1 cellular context compared by ENCODE assay signal in the genomic region with DNA sequence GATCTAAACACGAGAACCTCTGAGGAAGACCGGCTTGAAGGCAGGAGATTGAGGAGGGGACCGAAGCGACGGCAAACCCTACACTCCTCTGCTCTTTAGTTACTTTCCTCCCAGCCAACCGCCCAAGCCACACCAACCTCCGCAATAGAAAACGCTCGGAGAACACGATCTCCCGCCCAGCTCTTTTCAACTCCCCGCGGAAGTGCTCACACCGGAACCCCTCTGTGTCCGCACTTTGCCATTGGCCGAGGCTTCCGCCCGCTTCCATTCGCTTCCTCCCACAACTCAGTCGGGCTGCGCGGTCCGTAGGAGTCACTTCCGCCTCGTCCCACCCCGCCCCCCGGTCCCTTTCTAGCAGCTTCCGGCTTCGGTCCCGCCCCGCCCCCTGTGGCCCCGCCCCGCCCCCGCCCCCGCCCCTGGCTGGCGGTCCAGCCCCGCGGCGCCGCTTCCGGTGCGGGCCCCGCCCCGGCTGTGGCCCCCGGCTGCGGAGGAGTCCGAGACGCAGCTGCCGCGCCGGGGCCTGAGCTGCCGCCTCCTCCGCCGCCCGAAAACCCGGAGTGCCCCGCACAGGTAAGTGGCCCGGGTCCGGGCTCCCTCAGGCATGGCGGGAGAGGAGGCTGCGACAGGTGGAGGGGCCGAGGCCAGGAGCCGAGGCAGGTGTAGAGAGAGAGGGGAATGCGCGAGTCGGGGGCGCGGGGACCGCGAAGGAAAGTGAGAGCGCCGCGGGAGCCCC.
TF ChIP-seq lines count a peak whose summit lies in the region.

TSS of gene ARID3B (plus strand) at position 460 of the 733 bp plus-strand sequence. CDS start 2,717 bp downstream, outside the sequence.

TF ChIP-seq in K562, 482 proteins besides CTCF, POLR2A, EP300 and RAD21 (continued from another document and continues in another):
- TF ChIP-seq RERE (CRISPR knock-in tag; IDR thresholded peaks at IDR 0.05; ENCODE audit: borderline replicate concordance) (0 out of 2 replicates have a peak, but pooled peaks have one; percentile 3), E4F1 (CRISPR knock-in tag; IDR thresholded peaks at IDR 0.05; ENCODE audit: borderline replicate concordance) (no peak), BDP1 (IDR thresholded peaks at IDR 0.05; ENCODE audit: insufficient read depth, insufficient read length) (no peak), GABPA (tag; conservative IDR thresholded peaks at IDR 0.05; ENCODE audit: low read depth) (peak; percentile 98), ZNF24 (IDR thresholded peaks at IDR 0.05) (0 out of 2 replicates have a peak, but pooled peaks have one; percentile 13), POLR2AphosphoS5 (IDR thresholded peaks at IDR 0.05; ENCODE audit: control insufficient read depth, insufficient read depth, low read depth, low read length) (peak; percentile 93), ETV1 (tag; conservative IDR thresholded peaks at IDR 0.05; ENCODE audit: low read depth) (peak; percentile 81), ZNF586 (CRISPR knock-in tag; conservative IDR thresholded peaks at IDR 0.05) (no peak), ZSCAN29 (IDR thresholded peaks at IDR 0.05) (0 out of 2 replicates have a peak, but pooled peaks have one; percentile 59), ZFP30 (CRISPR knock-in tag; IDR thresholded peaks at IDR 0.05; ENCODE audit: borderline replicate concordance) (no peak), BRF1 (IDR thresholded peaks at IDR 0.05; ENCODE audit: borderline replicate concordance, extremely low read depth, insufficient read length) (no peak), GTF3C2 (IDR thresholded peaks at IDR 0.05; ENCODE audit: borderline replicate concordance, extremely low read depth, insufficient read length) (no peak), NFIC (IDR thresholded peaks at IDR 0.05) (0 out of 2 replicates have a peak, but pooled peaks have one; percentile 1), VEZF1 (CRISPR knock-in tag; IDR thresholded peaks at IDR 0.05) (peak; percentile 93), JUND (IDR thresholded peaks at IDR 0.05; ENCODE audit: borderline replicate concordance, low read depth, low read length) (peak; percentile 50), JUND (tag; IDR thresholded peaks at IDR 0.05; ENCODE audit: borderline replicate concordance, low read depth, low read length) (no peak; the same call in 2 of the 3 replicates), NFYB (IDR thresholded peaks at IDR 0.05; ENCODE audit: extremely low read depth, insufficient read length) (peak; percentile 56), ZFPM2 (CRISPR knock-in tag; IDR thresholded peaks at IDR 0.05) (no peak), FOXK2 (conservative IDR thresholded peaks at IDR 0.05 in 1 of 2, IDR thresholded peaks at IDR 0.05 in 1 of 2; ENCODE audit: low read depth in 2 of 2) (0 out of 4 replicates have a peak, but pooled peaks of 1 of the 2 experiments have one; percentile 12), HDAC8 (tag; IDR thresholded peaks at IDR 0.05) (no peak), NR2C1 (IDR thresholded peaks at IDR 0.05) (peak; percentile 55), NR2C1 (tag; IDR thresholded peaks at IDR 0.05) (peak; percentile 73), RB1 (IDR thresholded peaks at IDR 0.05; ENCODE audit: low read depth) (peak; percentile 49), MYC (IDR thresholded peaks at IDR 0.05; ENCODE audit: low read depth, low read length) (peak; percentile 70), MYC (CRISPR knock-in tag; IDR thresholded peaks at IDR 0.05; ENCODE audit: borderline replicate concordance, low read depth) (no peak), KDM5B (IDR thresholded peaks at IDR 0.05; ENCODE audit: insufficient replicate concordance, low read depth, low read length) (peak; percentile 82), ZNF282 (CRISPR knock-in tag; IDR thresholded peaks at IDR 0.05) (no peak), SUPT5H (IDR thresholded peaks at IDR 0.05) (peak; percentile 97), ZBTB12 (CRISPR knock-in tag; IDR thresholded peaks at IDR 0.05) (0 out of 2 replicates have a peak, but pooled peaks have one; percentile 22), POLR2B (IDR thresholded peaks at IDR 0.05; ENCODE audit: low read depth, partially characterized antibody) (peak; percentile 94), KAT7 (CRISPR knock-in tag; IDR thresholded peaks at IDR 0.05; ENCODE audit: borderline replicate concordance) (peak; percentile 46; the same call in 1 of the 2 replicates), HCFC1 (IDR thresholded peaks at IDR 0.05; ENCODE audit: low read depth, low read length) (peak; percentile 79), ETS1 (conservative IDR thresholded peaks at IDR 0.05; ENCODE audit: control insufficient read depth, low read depth, low read length) (peak; percentile 66), RHOXF2B (CRISPR knock-in tag; conservative IDR thresholded peaks at IDR 0.05) (peak; percentile 71; the same call in 1 of the 2 replicates), RBFOX2 (IDR thresholded peaks at IDR 0.05; ENCODE audit: low read depth, low read length) (peak; percentile 94), ZNF431 (CRISPR knock-in tag; IDR thresholded peaks at IDR 0.05) (peak; percentile 21; the same call in 1 of the 2 replicates), MEIS2 (IDR thresholded peaks at IDR 0.05; ENCODE audit: partially characterized antibody) (no peak), ASH1L (IDR thresholded peaks at IDR 0.05; ENCODE audit: borderline replicate concordance, low read depth, partially characterized antibody) (peak; percentile 26), ATF7 (IDR thresholded peaks at IDR 0.05) (peak; percentile 45; the same call in 1 of the 2 replicates), FOXK1 (CRISPR knock-in tag; IDR thresholded peaks at IDR 0.05; ENCODE audit: borderline replicate concordance) (no peak)
